Comparison of ENCODE assay signal across 1 cellular context in the genomic region with DNA sequence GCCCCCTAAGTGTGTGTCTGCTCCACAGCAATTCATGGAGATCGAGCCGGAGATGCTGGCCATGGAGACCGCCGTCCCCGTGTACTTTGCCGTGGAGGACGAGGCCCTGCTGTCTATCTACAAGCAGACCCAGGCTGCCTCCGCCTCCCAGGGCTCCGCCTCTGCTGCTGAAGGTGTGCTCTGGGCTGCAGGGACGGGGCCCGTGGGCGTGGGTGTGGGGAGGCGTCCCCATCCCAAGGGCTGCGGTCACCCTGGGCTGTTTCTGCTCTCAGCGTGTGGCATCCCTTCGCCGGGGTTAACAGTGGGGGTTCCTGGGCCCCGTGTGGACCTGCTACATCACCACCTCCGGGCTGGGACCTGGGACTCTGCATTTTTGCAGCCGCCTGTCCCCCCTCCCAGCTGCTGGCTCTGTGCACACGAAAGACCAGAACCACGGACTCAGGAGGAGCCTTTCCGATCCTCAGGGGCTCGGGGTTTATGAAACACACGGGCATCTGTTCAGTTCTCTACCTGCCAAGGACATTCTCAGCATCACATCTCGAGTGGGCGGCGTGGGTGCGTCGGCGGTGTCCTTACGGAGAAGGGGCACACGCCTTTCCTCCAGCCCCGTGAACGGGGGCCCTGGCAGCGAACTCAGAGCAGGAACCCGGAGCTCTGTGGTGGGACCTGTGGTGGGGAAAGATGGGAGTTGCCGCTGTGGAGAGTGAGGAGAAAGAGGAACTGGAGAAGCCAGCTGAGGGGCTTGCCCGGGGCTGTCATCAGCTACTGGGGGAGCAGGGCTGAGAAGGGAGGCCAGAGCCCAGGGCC.
TF ChIP-seq lines count a peak whose summit lies in the region.

No MANE protein-coding gene starts in this region.

TF ChIP-seq in HepG2, 621 proteins besides CTCF, POLR2A, EP300 and RAD21:
- TF ChIP-seq AGO2 (optimal IDR thresholded peaks at IDR 0.05; ENCODE audit: low read depth, low read length) (peak; percentile 38), RBFOX2 (IDR thresholded peaks at IDR 0.05; ENCODE audit: low read depth, low read length) (0 out of 2 replicates have a peak, but pooled peaks have one; percentile 43), HINFP (CRISPR knock-in tag; IDR thresholded peaks at IDR 0.05; ENCODE audit: low read depth) (no peak), ARID5B (CRISPR knock-in tag; IDR thresholded peaks at IDR 0.05) (no peak)
